ENCODE assay signal across 9 cellular contexts in the genomic region with DNA sequence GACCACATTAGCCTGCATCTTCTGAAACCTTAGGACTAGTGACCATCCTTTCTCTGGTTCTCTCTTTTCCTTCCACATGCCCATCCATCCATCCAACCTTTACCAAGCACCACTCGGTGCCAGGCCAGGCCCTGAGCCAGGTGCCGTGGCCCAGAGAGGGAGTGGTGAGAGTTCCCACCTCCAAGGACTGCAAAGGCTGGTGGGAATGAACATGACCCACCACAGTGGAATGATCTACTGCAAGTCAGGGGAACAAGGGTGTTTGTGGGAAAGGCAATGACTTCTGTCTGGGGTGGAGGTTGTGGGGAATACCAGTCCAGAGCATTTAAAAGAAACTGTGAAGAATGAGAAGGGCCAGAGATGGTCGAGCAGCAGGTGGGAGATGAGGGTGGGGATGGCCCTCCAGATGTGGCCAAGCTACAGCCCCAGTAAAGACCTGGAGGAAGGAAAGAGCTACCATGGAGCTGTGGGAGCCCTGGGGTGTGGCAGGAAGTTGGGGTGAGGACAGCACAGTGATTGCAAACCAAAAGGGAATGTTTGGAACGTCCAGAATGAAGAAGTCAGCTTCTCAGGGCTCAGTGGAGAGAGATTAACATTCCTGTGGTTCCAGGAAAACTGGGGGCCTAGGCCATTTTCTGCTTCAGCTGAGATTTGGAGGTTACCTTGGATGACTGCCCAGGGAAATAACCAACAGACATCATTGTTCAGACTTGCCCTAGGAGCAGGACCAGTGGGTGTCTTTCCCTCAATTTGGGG. TPM values are rescaled to one million over a fixed set of nuclear protein-coding genes. Genes with fewer than 3 reads are reported as not detected.
A peak's percentile ranks its signal among the peaks of the same experiment; 100 is the strongest.
DNase-seq lines count a peak whose midpoint lies in the region; ATAC-seq and TF ChIP-seq lines count a peak whose summit lies in the region.
"Had no signal": no experiment of that assay in that cellular context is flagged by ENCODE, and none has a peak within 500 bp of the region (broad histone marks: within the 10 kb centered on the region; RNA-seq: fewer than 3 reads in every experiment).

No MANE protein-coding gene starts in this region.

- H3K27ac Mint-ChIP-seq in activated naive CD8-positive, alpha-beta T cell treated with anti-CD3 and anti-CD28 coated beads, Interleukin-2, amount 50 U/mL, for 24 hours, result no peak overlapping the region

- H2BK5ac ChIP-seq in mesendoderm (ENCODE audit: low read length), result no peak overlapping the region

- no peak for ATAC-seq in GM19324 (IDR thresholded peaks at IDR 0.05; ENCODE audit: low FRiP score, unreplicated experiment)
- no peak for ATAC-seq in activated naive CD8-positive, alpha-beta T cell treated with anti-CD3 and anti-CD28 coated beads, Interleukin-2, amount 50 U/mL, for 24 hours

- H3K4me1 Mint-ChIP-seq in activated naive CD8-positive, alpha-beta T cell treated with anti-CD3 and anti-CD28 coated beads, Interleukin-2, amount 50 U/mL, for 24 hours, result no peaks in the 10 kb centered on the region

- no peak overlapping the region for H2AK5ac ChIP-seq in mesendoderm (ENCODE audit: low read length)

- no peaks in the 10 kb centered on the region for H4K20me1 ChIP-seq in mammary epithelial cell (ENCODE audit: insufficient read depth, low read length)

- dilution Hi-C loops in mammary epithelial cell (cut with HindIII; ENCODE audit: low sequenced_read_pairs), result loop anchor here (5.0 kb wide), 1 partner anchor 59 kb away; no protein-coding TSS in a partner anchor

- H3K4me2 ChIP-seq in mammary epithelial cell (ENCODE audit: insufficient read depth, low read depth, low read length), result peak overlapping the region; percentile 58
- H3K4me2 ChIP-seq in mesendoderm (ENCODE audit: low read length), result no peak overlapping the region

- H3K4me1 ChIP-seq in mammary epithelial cell (ENCODE audit: insufficient read depth, low read length) (peaks cover 31% of the 10 kb centered on the region), mesendoderm (ENCODE audit: control insufficient read depth, low read depth, low read length) (no peaks in the 10 kb centered on the region)

- H3K79me2 ChIP-seq in mammary epithelial cell (ENCODE audit: insufficient read depth, low read length) (peaks cover 38% of the 10 kb centered on the region), mesendoderm (ENCODE audit: control insufficient read depth, insufficient read depth, low read length) (no peaks in the 10 kb centered on the region)

- H3K9me3 ChIP-seq in mammary epithelial cell (replicated peaks; ENCODE audit: insufficient read depth, low read length), result no peaks in the 10 kb centered on the region

- H2AFZ ChIP-seq in mammary epithelial cell (ENCODE audit: low read depth, low read length), result peak overlapping the region; percentile 57

- in situ Hi-C loops in mammary epithelial cell (cut with MboI; ENCODE audit: low sequenced_read_pairs in 2 of 2), result no loop called here

- no peak overlapping the region for H3K56ac ChIP-seq in mesendoderm (ENCODE audit: low read length)

- H3K36me3 Mint-ChIP-seq in activated naive CD8-positive, alpha-beta T cell treated with anti-CD3 and anti-CD28 coated beads, Interleukin-2, amount 50 U/mL, for 24 hours (ENCODE audit: low read depth), result no peaks in the 10 kb centered on the region

- H4K5ac ChIP-seq in mesendoderm (ENCODE audit: low read length), result no peak overlapping the region

- H3K27me3 ChIP-seq in mammary epithelial cell (ENCODE audit: insufficient read depth, low read length) (no peaks in the 10 kb centered on the region), mesendoderm (ENCODE audit: insufficient read depth, low read length, poor library complexity) (no peaks in the 10 kb centered on the region)

- intact Hi-C loops in mammary epithelial cell (cut with micrococcal nuclease), result loop anchor here (1.0 to 2.0 kb wide), 4 partner anchors 28 to 77 kb away; partner anchors contain the start of gene CORO2A

- TSS peak; percentile 38 for BruUV-seq in mammary epithelial cell (replicated peaks; lab: Mats Ljungman, UMichigan)

- H3K9me3 Mint-ChIP-seq in activated naive CD8-positive, alpha-beta T cell treated with anti-CD3 and anti-CD28 coated beads, Interleukin-2, amount 50 U/mL, for 24 hours, result no peaks in the 10 kb centered on the region

- no peak overlapping the region for H3K4ac ChIP-seq in mesendoderm (ENCODE audit: low read depth, low read length)

- TF ChIP-seq CTCF in mammary epithelial cell (conservative IDR thresholded peaks at IDR 0.05 in 1 of 2, IDR thresholded peaks at IDR 0.05 in 1 of 2; ENCODE audit: extremely low read depth in 1 of 2, insufficient read depth in 1 of 2, low read depth in 1 of 2, low read length in 2 of 2), result no peak

- H3K18ac ChIP-seq in mesendoderm (ENCODE audit: low read length), result no peak overlapping the region

- no peak overlapping the region for H2BK120ac ChIP-seq in mesendoderm (ENCODE audit: low read depth, low read length)

- CTCF ChIA-PET in mammary epithelial cell (lab: Charles Lee; ENCODE audit: low non-redundant PET), result interaction anchor here (0.6 to 1.2 kb wide), 3 partner anchors 33 to 355 kb away, joined by 4 to 6 read pairs (median 5); partner anchors contain the start of gene TBC1D2

- peak overlapping the region; percentile 69 for H3K9ac ChIP-seq in mammary epithelial cell (ENCODE audit: insufficient read depth, low read length)
- no peak overlapping the region for H3K9ac ChIP-seq in mesendoderm (ENCODE audit: low read length)

- DNase-seq in AG08395 (ENCODE audit: low spot score) (peak; percentile 97), HT1080 (ENCODE audit: low read depth) (peak; percentile 99), mammary epithelial cell (peak; percentile 99), mesendoderm (peak; percentile 63), NCI-H82 (lab: John Stamatoyannopoulos, UW) (no peak), NCI-H1048 (lab: John Stamatoyannopoulos, UW) (no peak)
- no peak for DNase-seq in activated naive CD8-positive, alpha-beta T cell treated with anti-CD3 and anti-CD28 coated beads, Interleukin-2, amount 50 U/mL, for 24 hours
- DNase-seq: DND-41 had no signal

- H3K4me3 ChIP-seq in mammary epithelial cell (replicated peaks in 1 of 3; ENCODE audit: insufficient read depth in 1 of 3, low read depth in 2 of 3, low read length in 3 of 3) (no peak overlapping the region), mesendoderm (ENCODE audit: low read length) (no peak overlapping the region)

- H3K23ac ChIP-seq in mesendoderm (ENCODE audit: low read length), result peak overlapping the region; percentile 49

- no peak overlapping the region for H4K8ac ChIP-seq in mesendoderm (ENCODE audit: low read depth, low read length)

- no peaks in the 10 kb centered on the region for H3K79me1 ChIP-seq in mesendoderm (ENCODE audit: low read length)

- peak overlapping the region; percentile 90 for H3K27ac ChIP-seq in mammary epithelial cell (ENCODE audit: insufficient read depth, low read depth, low read length)
- peak overlapping the region; percentile 24 for H3K27ac ChIP-seq in mesendoderm (ENCODE audit: low read depth, low read length)

- 15% methylated on average over 3 of the region's 4 CpGs for WGBS in mammary epithelial cell (ENCODE audit: low coverage, missing lambda C conversion rate)
- WGBS in mesendoderm (ENCODE audit: extremely low coverage, insufficient coverage, low lambda C conversion rate), result no CpG with 5 or more reads among the region's 4 CpGs

- no peak overlapping the region for H2BK15ac ChIP-seq in mesendoderm (replicated peaks; ENCODE audit: low read depth)

- peaks cover 46% of the 10 kb centered on the region for H3K36me3 ChIP-seq in mammary epithelial cell (ENCODE audit: insufficient read depth, low read length)
- no peaks in the 10 kb centered on the region for H3K36me3 ChIP-seq in mesendoderm (ENCODE audit: control insufficient read depth, insufficient read depth, low read length)

- no peaks in the 10 kb centered on the region for H3K27me3 Mint-ChIP-seq in activated naive CD8-positive, alpha-beta T cell treated with anti-CD3 and anti-CD28 coated beads, Interleukin-2, amount 50 U/mL, for 24 hours

- no peak overlapping the region for H3K4me3 Mint-ChIP-seq in activated naive CD8-positive, alpha-beta T cell treated with anti-CD3 and anti-CD28 coated beads, Interleukin-2, amount 50 U/mL, for 24 hours

RNA-seq across cellular contexts. Expression of gene CORO2A, which starts 30.6 kb away (rescaled TPM):
- 9.2 and 12.5 TPM in 2 replicates for total RNA-seq in HT1080 (2014; rRNA removed; shearing (Covaris generic))
- polyA plus RNA-seq in HT1080 (2015; cell fraction: cytosol; rRNA removed), result 7.1 and 7.9 TPM in 2 replicates
- polyA plus RNA-seq in HT1080 (2015; cell fraction: nucleus; rRNA removed), result 4.6 and 4.9 TPM in 2 replicates
- total RNA-seq in mammary epithelial cell, result 10 to 100 TPM in 1 of 2 donors, 1 to 10 TPM in 1; 9.7 to 19.7 TPM
- 17.4 TPM for polyA plus RNA-seq in mammary epithelial cell
- 18.8 TPM for polyA minus RNA-seq in mammary epithelial cell
- polyA plus RNA-seq in mesendoderm (2013, experiment 1 of 2), result 44.1 TPM
- 45.6 TPM for polyA plus RNA-seq in mesendoderm (2013, experiment 2 of 2)

RNA-seq across cellular contexts. Expression of gene TBC1D2, which starts 32.4 kb away (rescaled TPM):
- total RNA-seq in HT1080 (2014; rRNA removed; shearing (Covaris generic)), result 36.6 and 36.9 TPM in 2 replicates
- 42.6 and 45.1 TPM in 2 replicates for polyA plus RNA-seq in HT1080 (2015; cell fraction: cytosol; rRNA removed)
- 97.8 and 105 TPM in 2 replicates for polyA plus RNA-seq in HT1080 (2015; cell fraction: nucleus; rRNA removed)
- total RNA-seq in mammary epithelial cell, result 10 to 100 TPM; 86.7 to 98.2 TPM
- polyA plus RNA-seq in mammary epithelial cell, result 73.1 TPM
- polyA minus RNA-seq in mammary epithelial cell, result 68.2 TPM
- polyA plus RNA-seq in mesendoderm (2013, experiment 1 of 2), result 16.0 TPM
- 16.2 TPM for polyA plus RNA-seq in mesendoderm (2013, experiment 2 of 2)

Comparison
In these comparisons a context has a peak if more than half of its experiments do, and no peak if none do; other contexts are left out.
1. DNase-seq: peak in AG08395 (single experiment), HT1080 (single experiment), mammary epithelial cell (single experiment) and mesendoderm (single experiment); none in NCI-H82 (single experiment), NCI-H1048 (single experiment) and activated naive CD8-positive, alpha-beta T cell treated with anti-CD3 and anti-CD28 coated beads, Interleukin-2, amount 50 U/mL, for 24 hours (single experiment).